30 cellular contexts compared by ENCODE assay signal in the genomic region with DNA sequence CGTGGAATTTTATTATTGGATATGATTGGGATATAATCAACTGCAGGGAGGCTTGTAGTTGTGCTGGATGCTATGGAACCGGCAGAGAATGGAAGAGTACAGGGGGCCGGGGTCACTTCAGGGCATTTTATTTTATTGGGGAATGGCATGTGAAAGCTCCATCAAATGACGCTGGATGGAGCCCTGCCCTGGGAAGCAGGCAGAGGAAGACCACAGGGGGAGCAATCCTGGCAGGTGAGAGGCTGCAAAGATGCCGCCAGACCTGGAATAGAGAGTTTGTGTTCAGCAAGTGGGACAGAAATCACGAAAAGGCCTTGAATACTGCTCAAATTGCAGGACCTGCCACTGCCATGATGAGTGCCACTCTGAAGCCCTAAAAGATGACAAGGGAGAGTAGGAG. TPM values are rescaled to one million over a fixed set of nuclear protein-coding genes. Genes with fewer than 3 reads are reported as not detected.
"Had no signal": no experiment of that assay in that cellular context is flagged by ENCODE, and none has a peak within 500 bp of the region (broad histone marks: within the 10 kb centered on the region; RNA-seq: fewer than 3 reads in every experiment).

No MANE protein-coding gene starts in this region.

- ATAC-seq: activated CD8-positive, alpha-beta memory T cell treated with anti-CD3 and anti-CD28 coated beads, Interleukin-2, amount 10 ng/mL, durations not matched to agents 7 days and 5 days; activated naive CD4-positive, alpha-beta T cell treated with anti-CD3 and anti-CD28 coated beads, Interleukin-2, amount 50 U/mL, for 72 hours; left ventricle myocardium superior; mucosa of descending colon; right lobe of liver; stimulated activated memory B cell treated with anti-CD40 and anti-IgM and Interleukin-4, amounts not matched to agents 10 μg/mL and 1 μg/mL and 100 μg/mL, for 72 hours had no signal

- H3K27ac Mint-ChIP-seq: activated CD4-positive, alpha-beta memory T cell treated with anti-CD3 and anti-CD28 coated beads, Interleukin-2, amount 10 ng/mL, durations not matched to agents 7 days and 5 days; activated CD4-positive, alpha-beta T cell treated with anti-CD3 and anti-CD28 coated beads, Interleukin-2, amount 10 ng/mL, durations not matched to agents 24 days and 14 days; activated CD8-positive, alpha-beta memory T cell treated with anti-CD3 and anti-CD28 coated beads, Interleukin-2, amount 10 ng/mL, durations not matched to agents 7 days and 5 days; activated naive CD4-positive, alpha-beta T cell treated with anti-CD3 and anti-CD28 coated beads, Interleukin-2, amount 50 U/mL, for 72 hours; stimulated activated memory B cell treated with anti-CD40 and anti-IgM and Interleukin-4, amounts not matched to agents 10 μg/mL and 1 μg/mL and 100 μg/mL, for 72 hours; T-helper 1 cell treated with Interleukin-12 subunit alpha and Interleukin-12 subunit beta and Interleukin-4 antibody, amounts not matched to agents 30 μg/mL and 1 μg/mL, for 36 hours had no signal

- H3K4me2 ChIP-seq: hepatocyte had no signal

- H3K4me1 Mint-ChIP-seq: activated CD4-positive, alpha-beta memory T cell treated with anti-CD3 and anti-CD28 coated beads, Interleukin-2, amount 10 ng/mL, durations not matched to agents 7 days and 5 days; activated CD4-positive, alpha-beta T cell treated with anti-CD3 and anti-CD28 coated beads, Interleukin-2, amount 10 ng/mL, durations not matched to agents 24 days and 14 days; activated CD8-positive, alpha-beta memory T cell treated with anti-CD3 and anti-CD28 coated beads, Interleukin-2, amount 10 ng/mL, durations not matched to agents 7 days and 5 days; stimulated activated memory B cell treated with anti-CD40 and anti-IgM and Interleukin-4, amounts not matched to agents 10 μg/mL and 1 μg/mL and 100 μg/mL, for 72 hours had no signal

- H3K27me3 ChIP-seq: brain microvascular endothelial cell, hepatocyte, right lobe of liver, stomach, suprapubic skin, tibial nerve had no signal

- FAIRE-seq: islet of Langerhans, urothelium cell line had no signal

- H2AFZ ChIP-seq: hepatocyte had no signal

- H3K4me1 ChIP-seq: right lobe of liver had no signal

- H3K36me3 Mint-ChIP-seq: activated CD8-positive, alpha-beta memory T cell treated with anti-CD3 and anti-CD28 coated beads, Interleukin-2, amount 10 ng/mL, durations not matched to agents 7 days and 5 days; activated naive CD4-positive, alpha-beta T cell treated with anti-CD3 and anti-CD28 coated beads, Interleukin-2, amount 50 U/mL, for 72 hours; stimulated activated memory B cell treated with anti-CD40 and anti-IgM and Interleukin-4, amounts not matched to agents 10 μg/mL and 1 μg/mL and 100 μg/mL, for 72 hours had no signal

- H3K4me3 ChIP-seq: hepatocyte, mucosa of descending colon, right lobe of liver, skin epidermis, stomach, suprapubic skin, tibial nerve had no signal

- H3K27ac ChIP-seq: brain microvascular endothelial cell, hepatocyte, right lobe of liver, stomach, suprapubic skin, tibial nerve had no signal

- DNase-seq: activated CD4-positive, alpha-beta memory T cell treated with anti-CD3 and anti-CD28 coated beads, Interleukin-2, amount 10 ng/mL, durations not matched to agents 7 days and 5 days; activated CD4-positive, alpha-beta T cell treated with anti-CD3 and anti-CD28 coated beads, Interleukin-2, amount 10 ng/mL, durations not matched to agents 24 days and 14 days; activated CD8-positive, alpha-beta memory T cell treated with anti-CD3 and anti-CD28 coated beads, Interleukin-2, amount 10 ng/mL, durations not matched to agents 7 days and 5 days; activated T-cell treated with anti-CD3 and anti-CD28 coated beads for 4 hours; aorta; brain microvascular endothelial cell; caudate nucleus; dermis blood vessel endothelial cell; effector CD8-positive, alpha-beta T cell; foreskin melanocyte; left ventricle myocardium superior; mucosa of descending colon; occipital lobe; posterior cingulate gyrus; right lobe of liver; stimulated activated CD4-positive, alpha-beta T cell treated with anti-CD3 and anti-CD28 coated beads, Interleukin-15, amount 100 ng/mL, for 24 hours; stomach; T1000 had no signal

- H3K4me3 Mint-ChIP-seq: activated CD4-positive, alpha-beta memory T cell treated with anti-CD3 and anti-CD28 coated beads, Interleukin-2, amount 10 ng/mL, durations not matched to agents 7 days and 5 days; activated CD4-positive, alpha-beta T cell treated with anti-CD3 and anti-CD28 coated beads, Interleukin-2, amount 10 ng/mL, durations not matched to agents 24 days and 14 days; activated CD8-positive, alpha-beta memory T cell treated with anti-CD3 and anti-CD28 coated beads, Interleukin-2, amount 10 ng/mL, durations not matched to agents 7 days and 5 days; stimulated activated memory B cell treated with anti-CD40 and anti-IgM and Interleukin-4, amounts not matched to agents 10 μg/mL and 1 μg/mL and 100 μg/mL, for 72 hours; T-helper 1 cell treated with Interleukin-12 subunit alpha and Interleukin-12 subunit beta and Interleukin-4 antibody, amounts not matched to agents 30 μg/mL and 1 μg/mL, for 36 hours had no signal

- H3K9me3 Mint-ChIP-seq: activated CD4-positive, alpha-beta memory T cell treated with anti-CD3 and anti-CD28 coated beads, Interleukin-2, amount 10 ng/mL, durations not matched to agents 7 days and 5 days; activated CD4-positive, alpha-beta T cell treated with anti-CD3 and anti-CD28 coated beads, Interleukin-2, amount 10 ng/mL, durations not matched to agents 24 days and 14 days; activated naive CD4-positive, alpha-beta T cell treated with anti-CD3 and anti-CD28 coated beads, Interleukin-2, amount 50 U/mL, for 72 hours; T-helper 1 cell treated with Interleukin-12 subunit alpha and Interleukin-12 subunit beta and Interleukin-4 antibody, amounts not matched to agents 30 μg/mL and 1 μg/mL, for 36 hours had no signal

- H3K79me2 ChIP-seq: hepatocyte had no signal

- H3K36me3 ChIP-seq: brain microvascular endothelial cell, right lobe of liver, stomach, suprapubic skin, tibial nerve had no signal

- H3K9me3 ChIP-seq: mucosa of descending colon, right lobe of liver, stomach, suprapubic skin, tibial nerve had no signal

RNA-seq across cellular contexts. Expression of a gene that starts 30.9 kb away (rescaled TPM):
- total RNA-seq: activated CD4-positive, alpha-beta memory T cell treated with anti-CD3 and anti-CD28 coated beads, Interleukin-2, amount 10 ng/mL, durations not matched to agents 7 days and 5 days; activated CD4-positive, alpha-beta T cell treated with anti-CD3 and anti-CD28 coated beads, Interleukin-2, amount 10 ng/mL, durations not matched to agents 24 days and 14 days; activated naive CD4-positive, alpha-beta T cell treated with anti-CD3 and anti-CD28 coated beads, Interleukin-2, amount 50 U/mL, for 72 hours had no signal

RNA-seq across cellular contexts. Expression of a gene that starts 43.2 kb away (rescaled TPM):
- total RNA-seq: activated CD4-positive, alpha-beta memory T cell treated with anti-CD3 and anti-CD28 coated beads, Interleukin-2, amount 10 ng/mL, durations not matched to agents 7 days and 5 days; activated CD4-positive, alpha-beta T cell treated with anti-CD3 and anti-CD28 coated beads, Interleukin-2, amount 10 ng/mL, durations not matched to agents 24 days and 14 days; activated CD8-positive, alpha-beta memory T cell treated with anti-CD3 and anti-CD28 coated beads, Interleukin-2, amount 10 ng/mL, durations not matched to agents 7 days and 5 days; activated naive CD4-positive, alpha-beta T cell treated with anti-CD3 and anti-CD28 coated beads, Interleukin-2, amount 50 U/mL, for 72 hours; aorta; dermis blood vessel endothelial cell; left ventricle myocardium superior; mucosa of descending colon; occipital lobe; stomach; suprapubic skin; tibial nerve had no signal
- polyA plus RNA-seq: adipose tissue, aorta, esophagus, neural cell, stomach had no signal
